ENCODE assay signal across 8 cellular contexts in the genomic region with DNA sequence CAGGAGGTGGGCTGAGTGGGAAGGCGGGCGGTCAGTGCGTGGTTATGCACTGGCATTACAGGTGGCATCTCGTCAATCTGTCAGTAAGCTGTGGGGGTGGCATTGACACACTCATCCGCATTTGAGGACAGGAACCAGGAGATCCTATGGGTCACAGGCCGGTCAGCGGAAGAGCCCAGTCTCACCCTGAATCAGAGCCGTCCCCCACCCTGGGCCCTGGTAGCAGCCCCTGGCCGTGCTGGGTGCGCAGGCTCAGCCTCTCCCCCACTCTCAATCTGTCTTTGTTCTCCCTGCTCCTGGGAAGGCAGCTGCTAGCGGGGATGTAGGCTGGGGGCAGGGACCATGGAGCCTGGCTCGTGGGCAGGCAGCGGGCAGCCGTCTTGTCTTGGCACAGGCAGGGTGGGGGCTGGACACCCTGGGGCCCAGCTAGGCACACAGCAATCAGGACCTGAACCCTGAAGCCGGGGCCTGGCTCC. TPM values are rescaled to one million over a fixed set of nuclear protein-coding genes. Genes with fewer than 3 reads are reported as not detected.
A peak's percentile ranks its signal among the peaks of the same experiment; 100 is the strongest.
DNase-seq lines count a peak whose midpoint lies in the region; ATAC-seq, FAIRE-seq and TF ChIP-seq lines count a peak whose summit lies in the region.

No MANE protein-coding gene starts in this region.

- H3K4me2 ChIP-seq in astrocyte (ENCODE audit: low read length) = peak overlapping the region; percentile 35
- no peak overlapping the region for H3K4me2 ChIP-seq in hepatocyte

- no peaks in the 10 kb centered on the region for H3K27me3 Mint-ChIP-seq in astrocyte (ENCODE audit: low read depth, unreplicated experiment)

- FAIRE-seq in astrocyte (lab: Jason Lieb, UNC) = no peak

- H2AFZ ChIP-seq in astrocyte (ENCODE audit: low read depth, low read length) (no peak overlapping the region), hepatocyte (no peak overlapping the region)

- CTCF ChIA-PET in GM10248 (lab: Yijun Ruan, JAX) = interaction anchor here (1.2 to 2.5 kb wide), 2 partner anchors 14 to 54 kb away, joined by 4 to 8 read pairs; no protein-coding TSS in a partner anchor

- H3K79me2 ChIP-seq in astrocyte (ENCODE audit: insufficient read depth, low read length) (peaks cover 98% of the 10 kb centered on the region), hepatocyte (peaks cover 66% of the 10 kb centered on the region)

- TF ChIP-seq POLR2A in vagina (IDR thresholded peaks at IDR 0.05) = no peak

- POLR2A ChIA-PET in GM10248 (lab: Yijun Ruan, JAX) = no interaction called here

- 91% methylated on average over 15 of the region's 15 CpGs for WGBS in hepatocyte (ENCODE audit: low lambda C conversion rate, missing lambda C conversion rate)

- peaks cover 96% of the 10 kb centered on the region for H4K20me1 ChIP-seq in astrocyte (ENCODE audit: insufficient read depth, low read length)
- peaks cover 46% of the 10 kb centered on the region for H4K20me1 ChIP-seq in hepatocyte (ENCODE audit: insufficient read depth, poor library complexity, severe bottlenecking)

- DNase-seq in left ventricle myocardium superior (peak; percentile 39), cardiac septum (ENCODE audit: low spot score) (no peak), astrocyte (ENCODE audit: low read depth) (no peak), vagina (ENCODE audit: extremely low spot score in 2 of 2) (no peak), GM10248 (ENCODE audit: extremely low spot score) (no peak), hepatocyte (ENCODE audit: low spot score) (no peak)

- H3K9ac ChIP-seq in astrocyte (ENCODE audit: low read length) (peak overlapping the region; percentile 6), mucosa of stomach (ENCODE audit: low read length) (peak overlapping the region; percentile 53)

- H3K27ac Mint-ChIP-seq in astrocyte (ENCODE audit: unreplicated experiment) = no peak overlapping the region

- no peaks in the 10 kb centered on the region for H3K9me3 ChIP-seq in astrocyte (ENCODE audit: insufficient read depth, low read depth, low read length)
- no peaks in the 10 kb centered on the region for H3K9me3 ChIP-seq in mucosa of stomach (ENCODE audit: control insufficient read depth, low read length)
- H3K9me3 ChIP-seq in vagina = no peaks in the 10 kb centered on the region
- no peaks in the 10 kb centered on the region for H3K9me3 ChIP-seq in hepatocyte (ENCODE audit: low read depth)

- no peak for TF ChIP-seq CTCF in astrocyte (IDR thresholded peaks at IDR 0.05; ENCODE audit: insufficient read depth, low read depth, low read length)
- TF ChIP-seq CTCF in vagina (IDR thresholded peaks at IDR 0.05) = no peak
- TF ChIP-seq CTCF in GM10248 (IDR thresholded peaks at IDR 0.05; ENCODE audit: control extremely low read depth, extremely low read depth, low read depth, missing control alignments) = no peak
- TF ChIP-seq CTCF in hepatocyte (IDR thresholded peaks at IDR 0.05; ENCODE audit: poor library complexity) = no peak

- no peaks in the 10 kb centered on the region for H3K9me2 ChIP-seq in hepatocyte (replicated peaks; ENCODE audit: insufficient read depth)

- H3K4me3 ChIP-seq in astrocyte (ENCODE audit: insufficient read depth, low read depth, low read length) (no peak overlapping the region), mucosa of stomach (ENCODE audit: low read length) (no peak overlapping the region), vagina (no peak overlapping the region), hepatocyte (no peak overlapping the region)

- ATAC-seq in left ventricle myocardium superior = no peak
- ATAC-seq in GM19023 (IDR thresholded peaks at IDR 0.05; ENCODE audit: unreplicated experiment) = no peak

- intact Hi-C loops in left ventricle myocardium superior (cut with micrococcal nuclease) (no loop called here), cardiac septum (cut with DNase I) (no loop called here), vagina (cut with DNase I) (no loop called here)

- H3K36me3 Mint-ChIP-seq in astrocyte (ENCODE audit: low read depth, unreplicated experiment) = peaks cover 9% of the 10 kb centered on the region

- H3K9me3 Mint-ChIP-seq in astrocyte (ENCODE audit: unreplicated experiment) = no peaks in the 10 kb centered on the region

- H3K27me3 ChIP-seq in astrocyte (ENCODE audit: insufficient read depth, low read length) (no peaks in the 10 kb centered on the region), mucosa of stomach (ENCODE audit: control insufficient read depth, insufficient read depth, low read length) (no peaks in the 10 kb centered on the region), vagina (no peaks in the 10 kb centered on the region), hepatocyte (no peaks in the 10 kb centered on the region)

- no peak overlapping the region for H3K4me3 Mint-ChIP-seq in astrocyte (ENCODE audit: unreplicated experiment)

- H3K36me3 ChIP-seq in astrocyte (ENCODE audit: insufficient read depth, low read length) (peaks cover 5% of the 10 kb centered on the region), mucosa of stomach (ENCODE audit: control insufficient read depth, insufficient read depth, low read length) (no peaks in the 10 kb centered on the region), vagina (no peaks in the 10 kb centered on the region), hepatocyte (replicated peaks; ENCODE audit: insufficient read depth, low read depth) (no peaks in the 10 kb centered on the region)

- H3K27ac ChIP-seq in astrocyte (ENCODE audit: low read depth, low read length) (peak overlapping the region; percentile 7), vagina (peak overlapping the region; percentile 35), hepatocyte (no peak overlapping the region)

- peaks cover 25% of the 10 kb centered on the region for H3K4me1 Mint-ChIP-seq in astrocyte (ENCODE audit: low read depth, unreplicated experiment)

- H3K4me1 ChIP-seq in astrocyte (ENCODE audit: insufficient read depth, low read length) (peaks cover 57% of the 10 kb centered on the region), mucosa of stomach (ENCODE audit: control insufficient read depth, insufficient read depth, low read length) (peaks cover 90% of the 10 kb centered on the region), vagina (peaks cover 99% of the 10 kb centered on the region), hepatocyte (ENCODE audit: insufficient read depth) (peaks cover 22% of the 10 kb centered on the region)

RNA-seq across cellular contexts. Expression of a gene that starts 5.1 kb away (rescaled TPM):
- total RNA-seq in left ventricle myocardium superior (30.4 TPM), cardiac septum (41.2 TPM), astrocyte (111 and 126 TPM in 2 replicates), vagina (49.1 TPM), hepatocyte (24.2 and 31.6 TPM in 2 replicates)
- 23.8 and 34.0 TPM in 2 replicates for polyA plus RNA-seq in hepatocyte

RNA-seq across cellular contexts. Expression of a gene that starts 29.5 kb away (rescaled TPM):
- total RNA-seq in left ventricle myocardium superior = 226 TPM
- 114 TPM for total RNA-seq in cardiac septum
- total RNA-seq in astrocyte = 4.4 and 5.8 TPM in 2 replicates
- 10.3 TPM for total RNA-seq in vagina
- total RNA-seq in hepatocyte = 3.1 and 3.8 TPM in 2 replicates
- polyA plus RNA-seq in hepatocyte = 5.1 and 7.6 TPM in 2 replicates

RNA-seq across cellular contexts. Expression of a gene that starts 58.4 kb away (rescaled TPM):
- 65.1 TPM for total RNA-seq in left ventricle myocardium superior
- 50.9 TPM for total RNA-seq in cardiac septum
- 46.4 and 51.0 TPM in 2 replicates for total RNA-seq in astrocyte
- total RNA-seq in vagina = 284 TPM
- 163 and 218 TPM in 2 replicates for total RNA-seq in hepatocyte
- polyA plus RNA-seq in hepatocyte = 140 and 149 TPM in 2 replicates

Comparison
In these comparisons a context has a peak if more than half of its experiments do, and no peak if none do; other contexts are left out.
1. RNA of a gene that starts 29.5 kb away (total RNA-seq): 226 TPM in left ventricle myocardium superior (single experiment) and 114 TPM in cardiac septum (single experiment); 10.3 TPM in vagina (single experiment), 4.4 to 5.8 TPM in astrocyte and 3.1 to 3.8 TPM in hepatocyte; every median in the first group is over 10 times any median in the second.